17 cellular contexts compared by ENCODE assay signal in genomic region chr10:100625821-100626220, GRCh38.
"Had no signal": no experiment of that assay in that cellular context is flagged by ENCODE, and none has a peak within 500 bp of the region (broad histone marks: within the 10 kb centered on the region; RNA-seq: fewer than 3 reads in every experiment).

No MANE protein-coding gene starts in this region.

- H3K4me3 Mint-ChIP-seq: activated naive CD4-positive, alpha-beta T cell treated with anti-CD3 and anti-CD28 coated beads, Interleukin-2, amount 10 ng/mL, durations not matched to agents 7 days and 5 days; activated naive CD8-positive, alpha-beta T cell treated with anti-CD3 and anti-CD28 coated beads, Interleukin-2, amount 50 U/mL, for 24 hours; central memory CD8-positive, alpha-beta T cell; naive thymus-derived CD8-positive, alpha-beta T cell; stimulated activated naive B cell treated with anti-CD40 and anti-IgM and Interleukin-4, amounts not matched to agents 10 μg/mL and 1 μg/mL and 100 μg/mL, for 72 hours had no signal

- H3K9me3 Mint-ChIP-seq: activated naive CD4-positive, alpha-beta T cell treated with anti-CD3 and anti-CD28 coated beads, Interleukin-2, amount 10 ng/mL, durations not matched to agents 7 days and 5 days; activated naive CD8-positive, alpha-beta T cell treated with anti-CD3 and anti-CD28 coated beads, Interleukin-2, amount 50 U/mL, for 24 hours; central memory CD8-positive, alpha-beta T cell; naive thymus-derived CD8-positive, alpha-beta T cell; stimulated activated naive B cell treated with anti-CD40 and anti-IgM and Interleukin-4, amounts not matched to agents 10 μg/mL and 1 μg/mL and 100 μg/mL, for 72 hours had no signal

- H3K4me3 ChIP-seq: colonic mucosa, thoracic aorta, upper lobe of left lung had no signal

- H3K27ac Mint-ChIP-seq: activated naive CD4-positive, alpha-beta T cell treated with anti-CD3 and anti-CD28 coated beads, Interleukin-2, amount 10 ng/mL, durations not matched to agents 7 days and 5 days; activated naive CD8-positive, alpha-beta T cell treated with anti-CD3 and anti-CD28 coated beads, Interleukin-2, amount 50 U/mL, for 24 hours; stimulated activated naive B cell treated with anti-CD40 and anti-IgM and Interleukin-4, amounts not matched to agents 10 μg/mL and 1 μg/mL and 100 μg/mL, for 72 hours had no signal

- H3K27ac ChIP-seq: brain microvascular endothelial cell, colonic mucosa, thoracic aorta, upper lobe of left lung had no signal

- DNase-seq: activated CD4-positive, alpha-beta T cell treated with anti-CD3 and anti-CD28 coated beads for 1 hour; activated CD8-positive, alpha-beta memory T cell treated with anti-CD3 and anti-CD28 coated beads for 24 hours; activated CD8-positive, alpha-beta memory T cell treated with anti-CD3 and anti-CD28 coated beads, Interleukin-2, amount 50 U/mL, for 48 hours; activated effector memory CD4-positive, alpha-beta T cell treated with Interleukin-2 at 50 U/mL for 16 hours; activated naive CD4-positive, alpha-beta T cell treated with anti-CD3 and anti-CD28 coated beads, Interleukin-2, amount 10 ng/mL, durations not matched to agents 7 days and 5 days; activated naive CD8-positive, alpha-beta T cell treated with anti-CD3 and anti-CD28 coated beads, Interleukin-2, amount 50 U/mL, for 24 hours; activated T-cell treated with anti-CD3 and anti-CD28 coated beads, Interleukin-2, amount 50 U/mL, for 48 hours; brain microvascular endothelial cell; colonic mucosa; mesenchymal stem cell; naive thymus-derived CD8-positive, alpha-beta T cell; nucleus accumbens; stimulated activated naive B cell treated with anti-CD40 and anti-IgM and Interleukin-4, amounts not matched to agents 10 μg/mL and 1 μg/mL and 100 μg/mL, for 72 hours; T-helper 1 cell; upper lobe of left lung had no signal

- H3K36me3 Mint-ChIP-seq: activated naive CD4-positive, alpha-beta T cell treated with anti-CD3 and anti-CD28 coated beads, Interleukin-2, amount 10 ng/mL, durations not matched to agents 7 days and 5 days; naive thymus-derived CD8-positive, alpha-beta T cell; stimulated activated naive B cell treated with anti-CD40 and anti-IgM and Interleukin-4, amounts not matched to agents 10 μg/mL and 1 μg/mL and 100 μg/mL, for 72 hours had no signal

- H3K36me3 ChIP-seq: brain microvascular endothelial cell, colonic mucosa, thoracic aorta, upper lobe of left lung had no signal

- H3K9me3 ChIP-seq: colonic mucosa, thoracic aorta, upper lobe of left lung had no signal

- H3K4me1 ChIP-seq: colonic mucosa had no signal

- H3K4me1 Mint-ChIP-seq: activated naive CD4-positive, alpha-beta T cell treated with anti-CD3 and anti-CD28 coated beads, Interleukin-2, amount 10 ng/mL, durations not matched to agents 7 days and 5 days; activated naive CD8-positive, alpha-beta T cell treated with anti-CD3 and anti-CD28 coated beads, Interleukin-2, amount 50 U/mL, for 24 hours; central memory CD8-positive, alpha-beta T cell had no signal
